Comparison of ENCODE assay signal across 24 cellular contexts in the genomic region with DNA sequence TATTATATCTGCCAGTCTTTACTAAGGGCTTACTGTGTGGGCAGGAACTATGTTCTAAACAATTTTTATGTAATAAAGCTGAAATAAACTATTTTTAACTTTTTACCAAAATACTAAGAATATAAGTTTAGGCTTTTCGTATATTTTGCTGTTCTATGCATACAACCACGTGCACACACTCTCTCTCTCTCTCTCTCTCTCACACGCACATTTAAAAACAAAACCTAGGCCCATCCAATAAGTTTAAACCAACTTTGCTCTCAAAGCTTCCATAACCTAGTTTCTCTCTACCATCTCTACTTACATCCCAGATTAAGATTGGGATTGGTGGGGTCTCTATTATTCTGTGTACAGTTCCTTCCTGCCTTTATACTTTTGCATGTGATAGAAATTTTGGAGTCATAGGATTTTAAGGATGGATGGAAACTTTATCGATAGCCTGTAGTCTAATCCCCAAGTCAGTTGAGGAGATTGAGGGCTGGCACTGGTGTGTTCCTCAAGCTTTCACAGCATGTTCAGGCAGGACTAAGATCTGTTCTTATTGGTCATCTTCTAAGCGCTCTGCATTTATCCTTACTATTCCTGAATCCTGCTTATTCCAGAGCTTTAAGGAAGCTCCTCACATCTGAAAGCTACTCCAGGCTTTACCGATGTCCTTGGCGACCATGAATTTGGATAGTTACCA. TPM values are rescaled to one million over a fixed set of nuclear protein-coding genes. Genes with fewer than 3 reads are reported as not detected.
DNase-seq lines count a peak whose midpoint lies in the region; ATAC-seq, FAIRE-seq and TF ChIP-seq lines count a peak whose summit lies in the region.
"Had no signal": no experiment of that assay in that cellular context is flagged by ENCODE, and none has a peak within 500 bp of the region (broad histone marks: within the 10 kb centered on the region; RNA-seq: fewer than 3 reads in every experiment).

No MANE protein-coding gene starts in this region.

- H3K27me3 ChIP-seq in CD4-positive, CD25-positive, alpha-beta regulatory T cell (ENCODE audit: control insufficient read depth, insufficient read depth, low read length), result no peaks in the 10 kb centered on the region
- H3K27me3 ChIP-seq in CD8-positive, alpha-beta T cell (ENCODE audit: insufficient read depth, low read length), result no peaks in the 10 kb centered on the region
- H3K27me3 ChIP-seq in naive thymus-derived CD4-positive, alpha-beta T cell (ENCODE audit: control insufficient read depth in 2 of 2, insufficient read depth in 2 of 2, low read length in 2 of 2), result no peaks in the 10 kb centered on the region
- no peaks in the 10 kb centered on the region for H3K27me3 ChIP-seq in left ventricle myocardium inferior (ENCODE audit: low read depth)
- H3K27me3 ChIP-seq: upper lobe of left lung had no signal

- DNase-seq in CD4-positive, CD25-positive, alpha-beta regulatory T cell, result peak in 1 of 3 donors; percentile 54
- DNase-seq in CD8-positive, alpha-beta T cell, result no peak
- DNase-seq in activated T-helper 2 cell treated with anti-CD3 and anti-CD28 coated beads, Interferon-gamma antibody, Interleukin-2, Interleukin-4, amounts not matched to agents 10 μg/mL and 5 μg/mL and 100 μg/mL, durations not matched to agents 14 hours and 24 hours and 36 hours (ENCODE audit: low spot score), result no peak
- DNase-seq in naive thymus-derived CD4-positive, alpha-beta T cell, result peak in 6 of 9 donors; percentile 13 to 50 (median 26)
- DNase-seq in cardiac septum (ENCODE audit: low spot score), result no peak
- no peak for DNase-seq in left ventricle myocardium inferior
- no peak for DNase-seq in GM19239 (ENCODE audit: insufficient read length, low spot score)
- no peak for DNase-seq in NCI-H1105 (lab: John Stamatoyannopoulos, UW)
- DNase-seq: activated CD4-positive, alpha-beta T cell treated with anti-CD3 and anti-CD28 coated beads for 4 hours; anterior cingulate cortex; central memory CD4-positive, alpha-beta T cell; DND-41; foreskin melanocyte; H9; hypothalamus; NCI-H1694 treated with DMSO at 0.1 percent for 48 hours; NCI-H774; stimulated activated CD4-positive, alpha-beta T cell treated with anti-CD3 and anti-CD28 coated beads, Interleukin-2, amount 100 ng/mL, for 24 hours; stimulated activated naive CD4-positive, alpha-beta T cell treated with Interleukin-2 at 50 U/mL for 16 hours; upper lobe of left lung had no signal

- H3K4me3 ChIP-seq in CD4-positive, CD25-positive, alpha-beta regulatory T cell (ENCODE audit: low read depth, low read length), result peak overlapping the region; percentile 79
- H3K4me3 ChIP-seq in CD8-positive, alpha-beta T cell (ENCODE audit: low read depth, low read length), result peak overlapping the region; percentile 50
- H3K4me3 ChIP-seq in naive thymus-derived CD4-positive, alpha-beta T cell (ENCODE audit: low read length), result peak overlapping the region; percentile 79
- no peak overlapping the region for H3K4me3 ChIP-seq in left ventricle myocardium inferior
- H3K4me3 ChIP-seq: K562 had no signal

- no peaks in the 10 kb centered on the region for H3K9me3 ChIP-seq in CD4-positive, CD25-positive, alpha-beta regulatory T cell (ENCODE audit: control insufficient read depth in 2 of 2, low read length in 2 of 2)
- no peaks in the 10 kb centered on the region for H3K9me3 ChIP-seq in CD8-positive, alpha-beta T cell (ENCODE audit: low read length)
- no peaks in the 10 kb centered on the region for H3K9me3 ChIP-seq in naive thymus-derived CD4-positive, alpha-beta T cell (ENCODE audit: control insufficient read depth in 2 of 3, low read length in 3 of 3)
- H3K9me3 ChIP-seq in left ventricle myocardium inferior (replicated peaks), result no peaks in the 10 kb centered on the region
- H3K9me3 ChIP-seq: upper lobe of left lung had no signal

- peaks cover 5 to 65% (median 33%) of the 10 kb centered on the region in 4 donors for H3K4me1 Mint-ChIP-seq in CD4-positive, CD25-positive, alpha-beta regulatory T cell
- peaks cover 73% of the 10 kb centered on the region for H3K4me1 Mint-ChIP-seq in CD8-positive, alpha-beta T cell (ENCODE audit: low read depth)
- peaks cover 41% of the 10 kb centered on the region for H3K4me1 Mint-ChIP-seq in activated T-helper 2 cell treated with anti-CD3 and anti-CD28 coated beads, Interferon-gamma antibody, Interleukin-2, Interleukin-4, amounts not matched to agents 10 μg/mL and 5 μg/mL and 100 μg/mL, durations not matched to agents 14 hours and 24 hours and 36 hours (ENCODE audit: low read depth)
- H3K4me1 Mint-ChIP-seq in naive thymus-derived CD4-positive, alpha-beta T cell, result peaks cover 24 to 77% (median 64%) of the 10 kb centered on the region in 7 donors
- H3K4me1 Mint-ChIP-seq: H9 had no signal

- H3K4me1 ChIP-seq in CD4-positive, CD25-positive, alpha-beta regulatory T cell (ENCODE audit: control insufficient read depth, insufficient read depth, low read length, poor library complexity, severe bottlenecking), result peaks cover 53% of the 10 kb centered on the region
- peaks cover 61% of the 10 kb centered on the region for H3K4me1 ChIP-seq in CD8-positive, alpha-beta T cell (ENCODE audit: insufficient read depth, low read length)
- H3K4me1 ChIP-seq in naive thymus-derived CD4-positive, alpha-beta T cell (ENCODE audit: control insufficient read depth in 2 of 2, insufficient read depth in 2 of 2, low read length in 2 of 2), result peaks cover 34 to 49% of the 10 kb centered on the region in 2 donors
- no peaks in the 10 kb centered on the region for H3K4me1 ChIP-seq in left ventricle myocardium inferior

- peak overlapping the region; percentile 57 for H3K27ac ChIP-seq in CD4-positive, CD25-positive, alpha-beta regulatory T cell (ENCODE audit: insufficient read depth, low read length, poor library complexity, severe bottlenecking)
- peak overlapping the region; percentile 36 for H3K27ac ChIP-seq in CD8-positive, alpha-beta T cell (ENCODE audit: low read depth, low read length)
- peak overlapping the region; percentile 75 for H3K27ac ChIP-seq in naive thymus-derived CD4-positive, alpha-beta T cell (ENCODE audit: low read depth, low read length)
- H3K27ac ChIP-seq in left ventricle myocardium inferior (replicated peaks), result no peak overlapping the region

- no peak for FAIRE-seq in GM19239 (lab: Jason Lieb, UNC)
- FAIRE-seq: K562, keratinocyte, TTC549 had no signal

- no peaks in the 10 kb centered on the region for H3K36me3 Mint-ChIP-seq in CD4-positive, CD25-positive, alpha-beta regulatory T cell
- H3K36me3 Mint-ChIP-seq in CD8-positive, alpha-beta T cell, result peaks cover 28% of the 10 kb centered on the region
- H3K36me3 Mint-ChIP-seq in activated T-helper 2 cell treated with anti-CD3 and anti-CD28 coated beads, Interferon-gamma antibody, Interleukin-2, Interleukin-4, amounts not matched to agents 10 μg/mL and 5 μg/mL and 100 μg/mL, durations not matched to agents 14 hours and 24 hours and 36 hours (ENCODE audit: low read depth), result peaks cover 66% of the 10 kb centered on the region
- H3K36me3 Mint-ChIP-seq in naive thymus-derived CD4-positive, alpha-beta T cell, result peaks cover 5 to 51% (median 24%) of the 10 kb centered on the region in 5 donors

- CTCF ChIA-PET in CD8-positive, alpha-beta T cell (lab: Charles Lee), result interaction anchor here (0.9 to 4.1 kb wide), 9 partner anchors 9 to 81 kb away, joined by 3 to 18 read pairs (median 6); no protein-coding TSS in a partner anchor
- CTCF ChIA-PET in naive thymus-derived CD4-positive, alpha-beta T cell (lab: Charles Lee), result interaction anchor here (1.2 to 2.5 kb wide), 6 partner anchors 9 to 33 kb away, joined by 3 to 17 read pairs (median 6); no protein-coding TSS in a partner anchor

- peak overlapping the region; percentile 63 to 94 (median 80) for H3K4me3 Mint-ChIP-seq in CD4-positive, CD25-positive, alpha-beta regulatory T cell
- peak overlapping the region; percentile 76 for H3K4me3 Mint-ChIP-seq in CD8-positive, alpha-beta T cell
- H3K4me3 Mint-ChIP-seq in activated T-helper 2 cell treated with anti-CD3 and anti-CD28 coated beads, Interferon-gamma antibody, Interleukin-2, Interleukin-4, amounts not matched to agents 10 μg/mL and 5 μg/mL and 100 μg/mL, durations not matched to agents 14 hours and 24 hours and 36 hours (ENCODE audit: low read depth), result peak overlapping the region; percentile 91
- peak overlapping the region; percentile 71 to 94 (median 83) for H3K4me3 Mint-ChIP-seq in naive thymus-derived CD4-positive, alpha-beta T cell
- H3K4me3 Mint-ChIP-seq: H9 had no signal

- peaks cover 0 to 1% (median 0%) of the 10 kb centered on the region in 7 donors for H3K9me3 Mint-ChIP-seq in CD4-positive, CD25-positive, alpha-beta regulatory T cell
- no peaks in the 10 kb centered on the region for H3K9me3 Mint-ChIP-seq in CD8-positive, alpha-beta T cell
- no peaks in the 10 kb centered on the region for H3K9me3 Mint-ChIP-seq in activated T-helper 2 cell treated with anti-CD3 and anti-CD28 coated beads, Interferon-gamma antibody, Interleukin-2, Interleukin-4, amounts not matched to agents 10 μg/mL and 5 μg/mL and 100 μg/mL, durations not matched to agents 14 hours and 24 hours and 36 hours
- H3K9me3 Mint-ChIP-seq in naive thymus-derived CD4-positive, alpha-beta T cell, result peaks cover 0 to 16% (median 2%) of the 10 kb centered on the region in 11 donors
- H3K9me3 Mint-ChIP-seq: H9 had no signal

- peaks cover 4% of the 10 kb centered on the region for H3K27me3 Mint-ChIP-seq in CD4-positive, CD25-positive, alpha-beta regulatory T cell
- H3K27me3 Mint-ChIP-seq in CD8-positive, alpha-beta T cell (ENCODE audit: low read depth), result no peaks in the 10 kb centered on the region
- no peaks in the 10 kb centered on the region for H3K27me3 Mint-ChIP-seq in activated T-helper 2 cell treated with anti-CD3 and anti-CD28 coated beads, Interferon-gamma antibody, Interleukin-2, Interleukin-4, amounts not matched to agents 10 μg/mL and 5 μg/mL and 100 μg/mL, durations not matched to agents 14 hours and 24 hours and 36 hours (ENCODE audit: low read depth)
- H3K27me3 Mint-ChIP-seq in naive thymus-derived CD4-positive, alpha-beta T cell, result no peaks in the 10 kb centered on the region
- H3K27me3 Mint-ChIP-seq: progenitor cell of endocrine pancreas had no signal

- peak overlapping the region; percentile 18 to 94 (median 91) for H3K27ac Mint-ChIP-seq in CD4-positive, CD25-positive, alpha-beta regulatory T cell
- peak overlapping the region; percentile 91 for H3K27ac Mint-ChIP-seq in CD8-positive, alpha-beta T cell
- peak overlapping the region; percentile 95 for H3K27ac Mint-ChIP-seq in activated T-helper 2 cell treated with anti-CD3 and anti-CD28 coated beads, Interferon-gamma antibody, Interleukin-2, Interleukin-4, amounts not matched to agents 10 μg/mL and 5 μg/mL and 100 μg/mL, durations not matched to agents 14 hours and 24 hours and 36 hours
- H3K27ac Mint-ChIP-seq in naive thymus-derived CD4-positive, alpha-beta T cell, result peak overlapping the region; percentile 62 to 98 (median 93)
- H3K27ac Mint-ChIP-seq: H9, progenitor cell of endocrine pancreas had no signal

- H3K36me3 ChIP-seq in CD4-positive, CD25-positive, alpha-beta regulatory T cell (ENCODE audit: control insufficient read depth, insufficient read depth, low read length), result peaks cover 4% of the 10 kb centered on the region
- no peaks in the 10 kb centered on the region for H3K36me3 ChIP-seq in CD8-positive, alpha-beta T cell (ENCODE audit: insufficient read depth, low read length)
- H3K36me3 ChIP-seq in naive thymus-derived CD4-positive, alpha-beta T cell (ENCODE audit: control insufficient read depth in 2 of 3, insufficient read depth in 3 of 3, low read length in 3 of 3), result peaks cover 0 to 8% (median 0%) of the 10 kb centered on the region in 3 experiments
- no peaks in the 10 kb centered on the region for H3K36me3 ChIP-seq in left ventricle myocardium inferior
- H3K36me3 ChIP-seq: upper lobe of left lung had no signal

- POLR2A ChIA-PET in CD8-positive, alpha-beta T cell (lab: Charles Lee), result interaction anchor here (1.0 to 5.2 kb wide), 10 partner anchors 9 to 438 kb away, joined by 3 to 28 read pairs (median 8); partner anchors contain the start of gene SIAH2
- POLR2A ChIA-PET in naive thymus-derived CD4-positive, alpha-beta T cell (lab: Charles Lee), result interaction anchor here (0.6 to 8.7 kb wide), 15 partner anchors 8 to 1109 kb away, joined by 3 to 88 read pairs (median 5); partner anchors contain the start of genes P2RY14, SIAH2 and TSC22D2

- peak in 1 of 2 donors; percentile 7 for ATAC-seq in CD4-positive, CD25-positive, alpha-beta regulatory T cell (ENCODE audit: low read depth in 2 of 2)
- ATAC-seq in CD8-positive, alpha-beta T cell, result no peak
- ATAC-seq in naive thymus-derived CD4-positive, alpha-beta T cell, result no peak
- ATAC-seq: K562 had no signal

- intact Hi-C loops in CD8-positive, alpha-beta T cell (cut with DNase I, micrococcal nuclease), result loop anchor here (5.0 to 10.0 kb wide), 5 partner anchors 439 to 1964 kb away; partner anchors contain the start of genes EIF2A (in 1 of the 2), RAP2B (in 1 of the 2), SERP1 (in 1 of the 2) and SIAH2 (in 1 of the 2)
- intact Hi-C loops in activated T-helper 2 cell treated with anti-CD3 and anti-CD28 coated beads, Interferon-gamma antibody, Interleukin-2, Interleukin-4, amounts not matched to agents 10 μg/mL and 5 μg/mL and 100 μg/mL, durations not matched to agents 14 hours and 24 hours and 36 hours (cut with micrococcal nuclease), result loop anchor here (5.0 to 10.0 kb wide), 4 partner anchors 789 to 1964 kb away; partner anchors contain the start of gene RAP2B
- intact Hi-C loops in naive thymus-derived CD4-positive, alpha-beta T cell (cut with micrococcal nuclease), result loop anchor here (1.0 to 10.0 kb wide), 11 partner anchors 8 to 1964 kb away; partner anchors contain the start of genes RAP2B (in 2 of the 2), SELENOT (in 2 of the 2), EIF2A (in 1 of the 2) and MBNL1 (in 1 of the 2)
- intact Hi-C loops in cardiac septum (cut with DNase I) (no loop called here), left ventricle myocardium inferior (cut with micrococcal nuclease) (no loop called here)

- no peak for TF ChIP-seq CTCF in CD8-positive, alpha-beta T cell (IDR thresholded peaks at IDR 0.05)
- TF ChIP-seq CTCF in left ventricle myocardium inferior (IDR thresholded peaks at IDR 0.05; ENCODE audit: borderline replicate concordance), result no peak

RNA-seq across cellular contexts. Expression of gene GPR171, which starts 1.8 kb away (rescaled TPM):
- 26.8 TPM for total RNA-seq in CD4-positive, CD25-positive, alpha-beta regulatory T cell
- polyA plus RNA-seq in CD4-positive, CD25-positive, alpha-beta regulatory T cell, result 100 to 1,000 TPM in 1 of 4 donors, 10 to 100 TPM in 3; 71.5 to 118 (median 97.6) TPM
- 10 to 100 TPM; 11.5 to 13.4 TPM for total RNA-seq in CD8-positive, alpha-beta T cell
- total RNA-seq in activated T-helper 2 cell treated with anti-CD3 and anti-CD28 coated beads, Interferon-gamma antibody, Interleukin-2, Interleukin-4, amounts not matched to agents 10 μg/mL and 5 μg/mL and 100 μg/mL, durations not matched to agents 14 hours and 24 hours and 36 hours, result 232 TPM in 2 replicates
- total RNA-seq in naive thymus-derived CD4-positive, alpha-beta T cell, result 100 to 1,000 TPM in 1 of 5 experiments, 10 to 100 TPM in 4; 16.0 to 251 (median 63.4) TPM
- polyA plus RNA-seq in naive thymus-derived CD4-positive, alpha-beta T cell, result 100 to 1,000 TPM in 1 of 2 donors, 10 to 100 TPM in 1; 65.5 to 162 TPM
- total RNA-seq in cardiac septum (0.32 TPM), left ventricle myocardium inferior (not detected)
- total RNA-seq: H9, K562, progenitor cell of endocrine pancreas had no signal
- polyA plus RNA-seq: K562, keratinocyte had no signal

Comparison
In these comparisons a context has a peak if more than half of its experiments do, and no peak if none do; other contexts are left out.
1. DNase-seq: peak in naive thymus-derived CD4-positive, alpha-beta T cell (6 of 9); none in CD8-positive, alpha-beta T cell (0 of 7), activated T-helper 2 cell treated with anti-CD3 and anti-CD28 coated beads, Interferon-gamma antibody, Interleukin-2, Interleukin-4, amounts not matched to agents 10 μg/mL and 5 μg/mL and 100 μg/mL, durations not matched to agents 14 hours and 24 hours and 36 hours (single experiment), cardiac septum (single experiment), left ventricle myocardium inferior (single experiment), GM19239 (single experiment) and NCI-H1105 (single experiment).
2. intact Hi-C loops: an anchor here in CD8-positive, alpha-beta T cell (5.0 to 10.0 kb wide), activated T-helper 2 cell treated with anti-CD3 and anti-CD28 coated beads, Interferon-gamma antibody, Interleukin-2, Interleukin-4, amounts not matched to agents 10 μg/mL and 5 μg/mL and 100 μg/mL, durations not matched to agents 14 hours and 24 hours and 36 hours (5.0 to 10.0 kb wide) and naive thymus-derived CD4-positive, alpha-beta T cell (1.0 to 10.0 kb wide); none called in cardiac septum and left ventricle myocardium inferior.
3. Peak in every context shown above with its lines, with median percentiles within 50 percentile points of each other: H3K27ac Mint-ChIP-seq and H3K4me3 Mint-ChIP-seq.